In genomic region chr3:138549578-138549977, GRCh38 we compare ENCODE assay signal across 19 cellular contexts. TPM values are rescaled to one million over a fixed set of nuclear protein-coding genes. Genes with fewer than 3 reads are reported as not detected.
DNase-seq lines count a peak whose midpoint lies in the region; ATAC-seq and TF ChIP-seq lines count a peak whose summit lies in the region.
"Had no signal": no experiment of that assay in that cellular context is flagged by ENCODE, and none has a peak within 500 bp of the region (broad histone marks: within the 10 kb centered on the region; RNA-seq: fewer than 3 reads in every experiment).

No MANE protein-coding gene starts in this region.

- H3K36me3 ChIP-seq in heart left ventricle (peaks cover 0 to 37% (median 10%) of the 10 kb centered on the region in 9 donors), neuronal stem cell (replicated peaks in 1 of 2; ENCODE audit: control insufficient read depth in 2 of 2, insufficient read depth in 2 of 2, low read length in 2 of 2) (peaks cover 2 to 4% of the 10 kb centered on the region in 2 donors)
- H3K36me3 ChIP-seq: BE2C had no signal

- H3K9me3 ChIP-seq in heart left ventricle (peaks cover 0 to 61% (median 25%) of the 10 kb centered on the region in 12 donors), neuronal stem cell (replicated peaks in 1 of 2; ENCODE audit: control insufficient read depth in 2 of 2, insufficient read depth in 1 of 2, low read depth in 1 of 2, low read length in 2 of 2) (peaks cover 0 to 27% of the 10 kb centered on the region in 2 donors)
- H3K9me3 ChIP-seq: BE2C had no signal

- H3K27me3 ChIP-seq in heart left ventricle, result no peaks in the 10 kb centered on the region
- H3K27me3 ChIP-seq in neuronal stem cell (ENCODE audit: control insufficient read depth in 3 of 3, insufficient read depth in 3 of 3, low read depth in 1 of 3, low read length in 3 of 3), result no peaks in the 10 kb centered on the region
- H3K27me3 ChIP-seq: BE2C had no signal

- no peak overlapping the region for H4K91ac ChIP-seq in neuronal stem cell (ENCODE audit: low read depth, low read length, poor library complexity)

- no peak overlapping the region for H3K9ac ChIP-seq in neuronal stem cell (ENCODE audit: low read depth, low read length, poor library complexity)

- no peak for TF ChIP-seq CTCF in heart left ventricle (IDR thresholded peaks at IDR 0.05)

- no peak overlapping the region for H4K8ac ChIP-seq in neuronal stem cell (ENCODE audit: low read depth, low read length)

- peak overlapping the region; percentile 49 for H3K23ac ChIP-seq in neuronal stem cell (ENCODE audit: low read depth, low read length, poor library complexity)

- H3K27ac ChIP-seq in heart left ventricle (no peak overlapping the region), neuronal stem cell (replicated peaks; ENCODE audit: low read length) (no peak overlapping the region)
- H3K27ac ChIP-seq: HL-60 had no signal

- no peak overlapping the region for H2BK12ac ChIP-seq in neuronal stem cell (ENCODE audit: low read length)

- no peak overlapping the region for H2AFZ ChIP-seq in neuronal stem cell (ENCODE audit: low read length)

- DNase-seq in heart left ventricle, result no peak
- DNase-seq in cardiac septum (ENCODE audit: low spot score), result no peak
- DNase-seq in left ventricle myocardium superior, result no peak
- DNase-seq in neuronal stem cell (ENCODE audit: low spot score), result no peak
- no peak for DNase-seq in NCI-H69 (lab: John Stamatoyannopoulos, UW)
- no peak for DNase-seq in foreskin melanocyte
- DNase-seq: BE2C; CD4-positive, alpha-beta memory T cell; DMS153; DMS79; GDM1; GOT3; H7; HFFc6; IMR-90 had no signal

- H2AK5ac ChIP-seq in neuronal stem cell (ENCODE audit: low read depth, low read length), result no peak overlapping the region

- no peak overlapping the region for H3K14ac ChIP-seq in neuronal stem cell (ENCODE audit: low read length)

- H3K79me1 ChIP-seq in neuronal stem cell (ENCODE audit: low read depth, low read length), result no peaks in the 10 kb centered on the region

- no peak overlapping the region for H3K18ac ChIP-seq in neuronal stem cell (ENCODE audit: low read length)

- H3K4me1 ChIP-seq in heart left ventricle (peaks cover 0 to 9% (median 0%) of the 10 kb centered on the region in 12 donors), neuronal stem cell (ENCODE audit: control insufficient read depth in 2 of 2, insufficient read depth in 1 of 2, low read depth in 1 of 2, low read length in 2 of 2) (no peaks in the 10 kb centered on the region)
- H3K4me1 ChIP-seq: BE2C had no signal

- H3K4ac ChIP-seq in neuronal stem cell (ENCODE audit: low read length), result no peak overlapping the region

- 57 to 71% (median 64%) methylated on average over 5 of the region's 5 CpGs for WGBS in heart left ventricle, 4 donors
- no CpG with 5 or more reads among the region's 5 CpGs for WGBS in neuronal stem cell (ENCODE audit: extremely low coverage in 2 of 2, insufficient read length in 2 of 2, insufficient replicate concordance in 1 of 2), 2 donors

- no peak overlapping the region for H2BK120ac ChIP-seq in neuronal stem cell (ENCODE audit: low read depth, low read length)

- no peak overlapping the region for H2BK15ac ChIP-seq in neuronal stem cell (ENCODE audit: low read length)

- TF ChIP-seq POLR2A in heart left ventricle (IDR thresholded peaks at IDR 0.05), result no peak

- peak; percentile 42 to 85 (median 72) for ATAC-seq in heart left ventricle
- ATAC-seq in left ventricle myocardium superior, result peak; percentile 86
- ATAC-seq in GM21390 (IDR thresholded peaks at IDR 0.05; ENCODE audit: unreplicated experiment), result no peak
- ATAC-seq: HCT116 had no signal

- no peak overlapping the region for H3K4me2 ChIP-seq in neuronal stem cell (ENCODE audit: insufficient read depth, low read length, poor library complexity, severe bottlenecking)

- H3K4me3 ChIP-seq in heart left ventricle, result no peak overlapping the region
- H3K4me3 ChIP-seq in neuronal stem cell (ENCODE audit: low read length in 2 of 2), result no peak overlapping the region

- intact Hi-C loops in heart left ventricle (cut with DNase I), result no loop called here
- intact Hi-C loops in cardiac septum (cut with DNase I), result no loop called here
- intact Hi-C loops in left ventricle myocardium superior (cut with micrococcal nuclease), result no loop called here

- H2BK5ac ChIP-seq in neuronal stem cell (ENCODE audit: low read length), result no peak overlapping the region

RNA-seq across cellular contexts. Expression of gene CEP70, which starts 44.5 kb away (rescaled TPM):
- total RNA-seq in heart left ventricle, result 10 to 100 TPM; 10.1 to 29.8 (median 23.7) TPM
- polyA plus RNA-seq in heart left ventricle, result 10 to 100 TPM; 11.0 to 16.0 TPM
- 22.0 TPM for total RNA-seq in cardiac septum
- total RNA-seq in left ventricle myocardium superior, result 22.6 TPM
- polyA plus RNA-seq in neuronal stem cell (2013, experiment 1 of 2), result 38.8 TPM
- polyA plus RNA-seq in neuronal stem cell (2013, experiment 2 of 2), result 40.2 TPM
- polyA plus RNA-seq: CD14-positive monocyte had no signal

RNA-seq across cellular contexts. Expression of gene FAIM, which starts 59.0 kb away (rescaled TPM):
- 1 to 10 TPM; 2.0 to 5.9 (median 3.6) TPM for total RNA-seq in heart left ventricle
- polyA plus RNA-seq in heart left ventricle, result 1 to 10 TPM; 5.5 to 7.2 TPM
- total RNA-seq in cardiac septum, result 3.5 TPM
- 3.7 TPM for total RNA-seq in left ventricle myocardium superior
- 9.1 TPM for polyA plus RNA-seq in neuronal stem cell (2013, experiment 1 of 2)
- polyA plus RNA-seq in neuronal stem cell (2013, experiment 2 of 2), result 9.5 TPM
